ENCODE assay signal across 19 cellular contexts in the genomic region with DNA sequence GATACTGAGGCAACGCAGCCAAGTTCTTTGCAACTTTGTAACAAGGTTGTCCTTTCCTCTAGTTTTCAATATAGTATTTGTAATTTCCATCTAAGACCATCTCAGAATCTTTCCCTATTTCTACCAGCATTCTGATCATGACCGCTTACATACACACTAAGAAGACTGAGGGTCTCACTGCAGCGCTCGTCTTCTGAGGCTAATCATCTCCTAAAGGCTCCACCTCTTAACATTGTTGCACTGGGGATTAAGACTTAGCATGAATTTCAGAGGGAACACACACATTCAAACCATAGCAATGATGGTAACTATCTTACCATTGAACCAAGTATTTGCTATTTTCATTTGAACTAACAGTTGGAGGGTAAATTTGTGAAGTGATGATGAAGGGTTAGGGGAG.
"Had no signal": no experiment of that assay in that cellular context is flagged by ENCODE, and none has a peak within 500 bp of the region (broad histone marks: within the 10 kb centered on the region; RNA-seq: fewer than 3 reads in every experiment).

No MANE protein-coding gene starts in this region.

- ATAC-seq: activated CD4-positive, alpha-beta T cell treated with anti-CD3 and anti-CD28 coated beads for 36 hours; activated T-cell treated with anti-CD3 and anti-CD28 coated beads, Interleukin-2, amount 50 U/mL, for 4 hours; left colon; lower lobe of right lung had no signal

- H3K27me3 ChIP-seq: adrenal gland, dorsolateral prefrontal cortex, esophagus muscularis mucosa, tibial nerve, vagina had no signal

- H3K4me3 ChIP-seq: adrenal gland, dorsolateral prefrontal cortex, esophagus muscularis mucosa, lower lobe of right lung, tibial nerve, vagina had no signal

- H3K36me3 ChIP-seq: adrenal gland, esophagus muscularis mucosa, lower lobe of right lung, tibial nerve, vagina had no signal

- H3K36me3 Mint-ChIP-seq: activated naive CD4-positive, alpha-beta T cell treated with anti-CD3 and anti-CD28 coated beads, Interleukin-2, amount 50 U/mL, for 24 hours had no signal

- H3K4me3 Mint-ChIP-seq: activated CD4-positive, alpha-beta memory T cell treated with anti-CD3 and anti-CD28 coated beads, Interleukin-2, amount 10 ng/mL, durations not matched to agents 7 days and 5 days; activated CD4-positive, alpha-beta T cell treated with anti-CD3 and anti-CD28 coated beads for 36 hours; activated naive CD4-positive, alpha-beta T cell treated with anti-CD3 and anti-CD28 coated beads, Interleukin-2, amount 50 U/mL, for 24 hours; activated T-cell treated with anti-CD3 and anti-CD28 coated beads, Interleukin-2, amount 50 U/mL, for 4 hours had no signal

- FAIRE-seq: endometrium had no signal

- H3K27ac ChIP-seq: adrenal gland, dorsolateral prefrontal cortex, esophagus muscularis mucosa, lower lobe of right lung, tibial nerve, vagina, VCaP had no signal

- H3K9me3 ChIP-seq: adrenal gland, esophagus muscularis mucosa, lower lobe of right lung, tibial nerve, vagina had no signal

- H3K9me3 Mint-ChIP-seq: activated CD4-positive, alpha-beta memory T cell treated with anti-CD3 and anti-CD28 coated beads, Interleukin-2, amount 10 ng/mL, durations not matched to agents 7 days and 5 days; activated naive CD4-positive, alpha-beta T cell treated with anti-CD3 and anti-CD28 coated beads, Interleukin-2, amount 50 U/mL, for 24 hours; activated T-cell treated with anti-CD3 and anti-CD28 coated beads, Interleukin-2, amount 50 U/mL, for 4 hours had no signal

- H3K27ac Mint-ChIP-seq: activated CD4-positive, alpha-beta memory T cell treated with anti-CD3 and anti-CD28 coated beads, Interleukin-2, amount 10 ng/mL, durations not matched to agents 7 days and 5 days; activated CD4-positive, alpha-beta T cell treated with anti-CD3 and anti-CD28 coated beads for 36 hours; activated naive CD4-positive, alpha-beta T cell treated with anti-CD3 and anti-CD28 coated beads, Interleukin-2, amount 50 U/mL, for 24 hours had no signal

- H3K4me1 Mint-ChIP-seq: activated CD4-positive, alpha-beta memory T cell treated with anti-CD3 and anti-CD28 coated beads, Interleukin-2, amount 10 ng/mL, durations not matched to agents 7 days and 5 days; activated CD4-positive, alpha-beta T cell treated with anti-CD3 and anti-CD28 coated beads for 36 hours; activated naive CD4-positive, alpha-beta T cell treated with anti-CD3 and anti-CD28 coated beads, Interleukin-2, amount 50 U/mL, for 24 hours had no signal

- H3K4me1 ChIP-seq: adrenal gland, esophagus muscularis mucosa, lower lobe of right lung, tibial nerve, vagina had no signal

- DNase-seq: activated CD4-positive, alpha-beta memory T cell treated with anti-CD3 and anti-CD28 coated beads, Interleukin-2, amount 10 ng/mL, durations not matched to agents 7 days and 5 days; activated CD4-positive, alpha-beta T cell treated with anti-CD3 and anti-CD28 coated beads for 36 hours; activated effector memory CD4-positive, alpha-beta T cell treated with Interleukin-2 at 50 U/mL for 16 hours; activated T-cell treated with anti-CD3 and anti-CD28 coated beads, Interleukin-2, amount 50 U/mL, for 4 hours; adrenal gland; dorsolateral prefrontal cortex; hippocampal formation; left colon; lower lobe of right lung; midbrain; stimulated activated CD4-positive, alpha-beta T cell treated with anti-CD3 and anti-CD28 coated beads, Interleukin-15, amount 100 ng/mL, for 24 hours; stimulated activated CD4-positive, alpha-beta T cell treated with anti-CD3 and anti-CD28 coated beads, Interleukin-4, amount 100 ng/mL, for 1 hour; stimulated activated naive CD4-positive, alpha-beta T cell had no signal
